In genomic region chr19:6514926-6515325, GRCh38 we compare ENCODE assay signal across 22 cellular contexts. TPM values are rescaled to one million over a fixed set of nuclear protein-coding genes. Genes with fewer than 3 reads are reported as not detected.
DNase-seq lines count a peak whose midpoint lies in the region; ATAC-seq and TF ChIP-seq lines count a peak whose summit lies in the region.
"Had no signal": no experiment of that assay in that cellular context is flagged by ENCODE, and none has a peak within 500 bp of the region (broad histone marks: within the 10 kb centered on the region; RNA-seq: fewer than 3 reads in every experiment).

No MANE protein-coding gene starts in this region.

- no peak for TF ChIP-seq CTCF in CD8-positive, alpha-beta T cell (IDR thresholded peaks at IDR 0.05)
- no peak for TF ChIP-seq CTCF in natural killer cell (IDR thresholded peaks at IDR 0.05)
- TF ChIP-seq CTCF in omental fat pad (IDR thresholded peaks at IDR 0.05) = no peak

- no peak for ATAC-seq in CD8-positive, alpha-beta T cell
- no peak for ATAC-seq in natural killer cell
- ATAC-seq in omental fat pad (ENCODE audit: low FRiP score) = no peak
- ATAC-seq: Panc1, sciatic nerve had no signal

- peak overlapping the region; percentile 32 for H3K4me3 Mint-ChIP-seq in T-helper 1 cell treated with Interleukin-12 subunit alpha and Interleukin-12 subunit beta and Interleukin-4 antibody, amounts not matched to agents 30 μg/mL and 1 μg/mL, for 36 hours
- H3K4me3 Mint-ChIP-seq in CD8-positive, alpha-beta T cell = peak overlapping the region; percentile 62
- peak overlapping the region; percentile 27 for H3K4me3 Mint-ChIP-seq in activated naive CD8-positive, alpha-beta T cell treated with anti-CD3 and anti-CD28 coated beads for 36 hours
- peak overlapping the region; percentile 63 for H3K4me3 Mint-ChIP-seq in natural killer cell

- intact Hi-C loops in CD8-positive, alpha-beta T cell (cut with DNase I, micrococcal nuclease) = loop anchor here (5.0 kb wide), 2 partner anchors 37 to 237 kb away; no protein-coding TSS in a partner anchor
- intact Hi-C loops in natural killer cell (cut with micrococcal nuclease) = loop anchor here (5.0 kb wide), 1 partner anchor 222 kb away; the partner anchor contains the start of genes GPR108 and TRIP10

- no peaks in the 10 kb centered on the region for H3K9me3 ChIP-seq in CD8-positive, alpha-beta T cell (ENCODE audit: low read length)
- H3K9me3 ChIP-seq: esophagus squamous epithelium, left ventricle myocardium inferior, ovary, SJSA1 had no signal

- POLR2A ChIA-PET in CD8-positive, alpha-beta T cell (lab: Charles Lee) = interaction anchor here (0.7 kb wide), 1 partner anchor 22 kb away, joined by 3 read pairs; no protein-coding TSS in a partner anchor

- peaks cover 28% of the 10 kb centered on the region for H3K4me1 Mint-ChIP-seq in T-helper 1 cell treated with Interleukin-12 subunit alpha and Interleukin-12 subunit beta and Interleukin-4 antibody, amounts not matched to agents 30 μg/mL and 1 μg/mL, for 36 hours (ENCODE audit: low read depth)
- peaks cover 28% of the 10 kb centered on the region for H3K4me1 Mint-ChIP-seq in CD8-positive, alpha-beta T cell (ENCODE audit: low read depth)
- H3K4me1 Mint-ChIP-seq in activated naive CD8-positive, alpha-beta T cell treated with anti-CD3 and anti-CD28 coated beads for 36 hours = peaks cover 29% of the 10 kb centered on the region
- H3K4me1 Mint-ChIP-seq in natural killer cell = peaks cover 28 to 35% of the 10 kb centered on the region in 2 donors

- H3K36me3 ChIP-seq in CD8-positive, alpha-beta T cell (ENCODE audit: insufficient read depth, low read length) = no peaks in the 10 kb centered on the region
- H3K36me3 ChIP-seq: esophagus squamous epithelium, left ventricle myocardium inferior, ovary, SJSA1 had no signal

- H3K27ac Mint-ChIP-seq in T-helper 1 cell treated with Interleukin-12 subunit alpha and Interleukin-12 subunit beta and Interleukin-4 antibody, amounts not matched to agents 30 μg/mL and 1 μg/mL, for 36 hours = no peak overlapping the region
- no peak overlapping the region for H3K27ac Mint-ChIP-seq in CD8-positive, alpha-beta T cell
- H3K27ac Mint-ChIP-seq in activated naive CD8-positive, alpha-beta T cell treated with anti-CD3 and anti-CD28 coated beads for 36 hours = no peak overlapping the region
- peak overlapping the region in 1 of 2 donors; percentile 41 for H3K27ac Mint-ChIP-seq in natural killer cell

- no peaks in the 10 kb centered on the region for H3K9me3 Mint-ChIP-seq in T-helper 1 cell treated with Interleukin-12 subunit alpha and Interleukin-12 subunit beta and Interleukin-4 antibody, amounts not matched to agents 30 μg/mL and 1 μg/mL, for 36 hours
- no peaks in the 10 kb centered on the region for H3K9me3 Mint-ChIP-seq in CD8-positive, alpha-beta T cell
- no peaks in the 10 kb centered on the region for H3K9me3 Mint-ChIP-seq in activated naive CD8-positive, alpha-beta T cell treated with anti-CD3 and anti-CD28 coated beads for 36 hours
- H3K9me3 Mint-ChIP-seq in natural killer cell = no peaks in the 10 kb centered on the region

- H3K27me3 ChIP-seq in CD8-positive, alpha-beta T cell (ENCODE audit: insufficient read depth, low read length) = no peaks in the 10 kb centered on the region
- H3K27me3 ChIP-seq: ovary, SJSA1 had no signal

- H3K27me3 Mint-ChIP-seq in T-helper 1 cell treated with Interleukin-12 subunit alpha and Interleukin-12 subunit beta and Interleukin-4 antibody, amounts not matched to agents 30 μg/mL and 1 μg/mL, for 36 hours (ENCODE audit: low read depth) = peaks cover under 1% of the 10 kb centered on the region
- H3K27me3 Mint-ChIP-seq in CD8-positive, alpha-beta T cell (ENCODE audit: low read depth) = no peaks in the 10 kb centered on the region
- H3K27me3 Mint-ChIP-seq in activated naive CD8-positive, alpha-beta T cell treated with anti-CD3 and anti-CD28 coated beads for 36 hours = peaks cover under 1% of the 10 kb centered on the region
- no peaks in the 10 kb centered on the region for H3K27me3 Mint-ChIP-seq in natural killer cell (ENCODE audit: low read depth in 2 of 2)

- no peak overlapping the region for H3K27ac ChIP-seq in CD8-positive, alpha-beta T cell (ENCODE audit: low read depth, low read length)
- H3K27ac ChIP-seq: esophagus squamous epithelium, left ventricle myocardium inferior, ovary, SJSA1 had no signal

- no peaks in the 10 kb centered on the region for H3K36me3 Mint-ChIP-seq in T-helper 1 cell treated with Interleukin-12 subunit alpha and Interleukin-12 subunit beta and Interleukin-4 antibody, amounts not matched to agents 30 μg/mL and 1 μg/mL, for 36 hours (ENCODE audit: low read depth)
- H3K36me3 Mint-ChIP-seq in CD8-positive, alpha-beta T cell = no peaks in the 10 kb centered on the region
- H3K36me3 Mint-ChIP-seq in activated naive CD8-positive, alpha-beta T cell treated with anti-CD3 and anti-CD28 coated beads for 36 hours = no peaks in the 10 kb centered on the region
- no peaks in the 10 kb centered on the region for H3K36me3 Mint-ChIP-seq in natural killer cell

- H3K4me1 ChIP-seq in CD8-positive, alpha-beta T cell (ENCODE audit: insufficient read depth, low read length) = peaks cover 25% of the 10 kb centered on the region

- CTCF ChIA-PET in CD8-positive, alpha-beta T cell (lab: Charles Lee) = no interaction called here

- DNase-seq in T-helper 1 cell (no peak), natural killer cell (no peak), NCI-H526 treated with DMSO at 0.1 percent for 48 hours (lab: John Stamatoyannopoulos, UW) (no peak), omental fat pad (ENCODE audit: low spot score) (no peak), NCI-H446 treated with DMSO at 0.1 percent for 48 hours (lab: John Stamatoyannopoulos, UW) (no peak)
- no peak for DNase-seq in CD8-positive, alpha-beta T cell
- no peak for DNase-seq in activated naive CD8-positive, alpha-beta T cell treated with anti-CD3 and anti-CD28 coated beads for 36 hours
- DNase-seq: activated T-cell treated with anti-CD3 and anti-CD28 coated beads, Interleukin-2, amount 50 U/mL, for 1 hour; AML-193; amygdala; caudate nucleus; effector memory CD4-positive, alpha-beta T cell; esophagus squamous epithelium; KG1; left ventricle myocardium inferior; NCI-H187 treated with DMSO at 0.1 percent for 48 hours; NCI-H2227 treated with DMSO at 0.1 percent for 48 hours; ovary had no signal

- no peak overlapping the region for H3K4me3 ChIP-seq in CD8-positive, alpha-beta T cell (ENCODE audit: low read depth, low read length)
- H3K4me3 ChIP-seq: esophagus squamous epithelium, ovary, SJSA1 had no signal

RNA-seq across cellular contexts. Expression of gene TUBB4A, which starts 12.8 kb away (rescaled TPM):
- 1 to 10 TPM; 1.4 to 1.6 TPM for total RNA-seq in CD8-positive, alpha-beta T cell
- total RNA-seq in activated naive CD8-positive, alpha-beta T cell treated with anti-CD3 and anti-CD28 coated beads for 36 hours = 1 to 10 TPM; 7.3 to 7.8 TPM
- 1 to 10 TPM in 2 of 3 donors, under 1 TPM in 1; 0.40 to 2.6 (median 1.8) TPM for total RNA-seq in natural killer cell
- 1 to 10 TPM in 3 of 4 donors, not detected in 1; 2.2 to 2.8 (median 2.2) TPM for total RNA-seq in omental fat pad
- total RNA-seq: SJSA1 had no signal

RNA-seq across cellular contexts. Expression of gene TNFSF9, which starts 15.9 kb away (rescaled TPM):
- 10 to 100 TPM; 18.3 to 19.8 TPM for total RNA-seq in CD8-positive, alpha-beta T cell
- 1 to 10 TPM; 2.3 to 2.5 TPM for total RNA-seq in activated naive CD8-positive, alpha-beta T cell treated with anti-CD3 and anti-CD28 coated beads for 36 hours
- total RNA-seq in natural killer cell (1 to 10 TPM; 3.3 to 6.0 (median 5.6) TPM), omental fat pad (1 to 10 TPM in 3 of 4 donors, under 1 TPM in 1; 0.94 to 4.2 (median 1.4) TPM)

RNA-seq across cellular contexts. Expression of gene DENND1C, which starts 33.3 kb away (rescaled TPM):
- total RNA-seq in CD8-positive, alpha-beta T cell = 10 to 100 TPM; 94.0 to 95.9 TPM
- 10 to 100 TPM; 62.4 to 63.2 TPM for total RNA-seq in activated naive CD8-positive, alpha-beta T cell treated with anti-CD3 and anti-CD28 coated beads for 36 hours
- 100 to 1,000 TPM; 175 to 197 (median 188) TPM for total RNA-seq in natural killer cell
- 1 to 10 TPM; 1.0 to 7.6 (median 4.6) TPM for total RNA-seq in omental fat pad
- total RNA-seq: SJSA1 had no signal

RNA-seq across cellular contexts. Expression of gene CRB3, which starts 50.9 kb away (rescaled TPM):
- total RNA-seq in CD8-positive, alpha-beta T cell = 1 to 10 TPM; 7.8 to 8.9 TPM
- total RNA-seq in activated naive CD8-positive, alpha-beta T cell treated with anti-CD3 and anti-CD28 coated beads for 36 hours = 1 to 10 TPM; 2.1 to 2.5 TPM
- total RNA-seq in natural killer cell (1 to 10 TPM in 1 of 3 donors, under 1 TPM in 1, not detected in 1; 0.59 to 1.1 TPM), omental fat pad (1 to 10 TPM in 2 of 4 donors, under 1 TPM in 1, not detected in 1; 0.82 to 6.2 (median 1.1) TPM)
- total RNA-seq: left ventricle myocardium inferior, sciatic nerve, SJSA1 had no signal

RNA-seq across cellular contexts. Expression of gene SLC25A23, which starts 55.3 kb away (rescaled TPM):
- 10 to 100 TPM; 10.5 to 10.9 TPM for total RNA-seq in CD8-positive, alpha-beta T cell
- 10 to 100 TPM; 14.8 to 18.4 TPM for total RNA-seq in activated naive CD8-positive, alpha-beta T cell treated with anti-CD3 and anti-CD28 coated beads for 36 hours
- 10 to 100 TPM in 1 of 3 donors, 1 to 10 TPM in 2; 7.8 to 10.5 (median 8.7) TPM for total RNA-seq in natural killer cell
- 10 to 100 TPM; 24.6 to 28.7 (median 26.3) TPM for total RNA-seq in omental fat pad

Comparison
In these comparisons a context has a peak if more than half of its experiments do, and no peak if none do; other contexts are left out.
1. RNA of gene DENND1C, which starts 33.3 kb away (total RNA-seq): 175 to 197 TPM in natural killer cell, 94.0 to 95.9 TPM in CD8-positive, alpha-beta T cell and 62.4 to 63.2 TPM in activated naive CD8-positive, alpha-beta T cell treated with anti-CD3 and anti-CD28 coated beads for 36 hours; 1.0 to 7.6 TPM in omental fat pad; every median in the first group is over 4 times any median in the second.
2. Peak in every context shown above with its lines, with median percentiles within 50 percentile points of each other: H3K4me3 Mint-ChIP-seq.